20 cellular contexts compared by ENCODE assay signal in genomic region chr5:88813244-88813643, GRCh38.
DNase-seq lines count a peak whose midpoint lies in the region; ATAC-seq and TF ChIP-seq lines count a peak whose summit lies in the region.
"Had no signal": no experiment of that assay in that cellular context is flagged by ENCODE, and none has a peak within 500 bp of the region (broad histone marks: within the 10 kb centered on the region; RNA-seq: fewer than 3 reads in every experiment).

No MANE protein-coding gene starts in this region.

- H3K36me3 Mint-ChIP-seq in stimulated activated memory B cell treated with anti-CD40 and anti-IgM and Interleukin-4, amounts not matched to agents 10 μg/mL and 1 μg/mL and 100 μg/mL, for 72 hours = peaks cover 39% of the 10 kb centered on the region
- H3K36me3 Mint-ChIP-seq in Caco-2 (ENCODE audit: insufficient read depth, unreplicated experiment) = no peaks in the 10 kb centered on the region
- H3K36me3 Mint-ChIP-seq: activated naive CD4-positive, alpha-beta T cell treated with anti-CD3 and anti-CD28 coated beads, Interleukin-2, amount 50 U/mL, for 72 hours; WTC11 had no signal

- H3K27me3 Mint-ChIP-seq in stimulated activated memory B cell treated with anti-CD40 and anti-IgM and Interleukin-4, amounts not matched to agents 10 μg/mL and 1 μg/mL and 100 μg/mL, for 72 hours = no peaks in the 10 kb centered on the region
- H3K27me3 Mint-ChIP-seq in Caco-2 (ENCODE audit: insufficient read depth, unreplicated experiment) = no peaks in the 10 kb centered on the region

- no peaks in the 10 kb centered on the region for H3K4me1 ChIP-seq in Caco-2

- CTCF ChIA-PET in Caco-2 (lab: Charles Lee) = no interaction called here

- intact Hi-C loops in Caco-2 (cut with micrococcal nuclease; ENCODE audit: unreplicated experiment) = no loop called here

- H3K9me3 ChIP-seq in Caco-2 = no peaks in the 10 kb centered on the region
- H3K9me3 ChIP-seq: HAP-1, ovary, upper lobe of left lung had no signal

- no peak overlapping the region for H3K4me3 ChIP-seq in Caco-2 (ENCODE audit: low read depth, low read length)
- H3K4me3 ChIP-seq: HAP-1, lung, ovary, upper lobe of left lung had no signal

- H3K27ac Mint-ChIP-seq in stimulated activated memory B cell treated with anti-CD40 and anti-IgM and Interleukin-4, amounts not matched to agents 10 μg/mL and 1 μg/mL and 100 μg/mL, for 72 hours = peak overlapping the region; percentile 10
- no peak overlapping the region for H3K27ac Mint-ChIP-seq in Caco-2 (ENCODE audit: unreplicated experiment)
- H3K27ac Mint-ChIP-seq: activated CD8-positive, alpha-beta T cell treated with anti-CD3 and anti-CD28 coated beads, Interleukin-2, amount 10 ng/mL, durations not matched to agents 7 days and 5 days; activated naive CD4-positive, alpha-beta T cell treated with anti-CD3 and anti-CD28 coated beads, Interleukin-2, amount 50 U/mL, for 72 hours; activated T-cell treated with anti-CD3 and anti-CD28 coated beads, Interleukin-2, amount 50 U/mL, for 72 hours; WTC11 had no signal

- H3K9me3 Mint-ChIP-seq in stimulated activated memory B cell treated with anti-CD40 and anti-IgM and Interleukin-4, amounts not matched to agents 10 μg/mL and 1 μg/mL and 100 μg/mL, for 72 hours = no peaks in the 10 kb centered on the region
- H3K9me3 Mint-ChIP-seq in Caco-2 (ENCODE audit: unreplicated experiment) = no peaks in the 10 kb centered on the region
- H3K9me3 Mint-ChIP-seq: activated naive CD4-positive, alpha-beta T cell treated with anti-CD3 and anti-CD28 coated beads, Interleukin-2, amount 50 U/mL, for 72 hours; activated T-cell treated with anti-CD3 and anti-CD28 coated beads, Interleukin-2, amount 50 U/mL, for 72 hours; WTC11 had no signal

- BruUV-seq in Caco-2 (replicated peaks; lab: Mats Ljungman, UMichigan) = no TSS peak

- no peak overlapping the region for H3K4me3 Mint-ChIP-seq in stimulated activated memory B cell treated with anti-CD40 and anti-IgM and Interleukin-4, amounts not matched to agents 10 μg/mL and 1 μg/mL and 100 μg/mL, for 72 hours
- H3K4me3 Mint-ChIP-seq in Caco-2 (ENCODE audit: unreplicated experiment) = no peak overlapping the region
- H3K4me3 Mint-ChIP-seq: activated CD8-positive, alpha-beta T cell treated with anti-CD3 and anti-CD28 coated beads, Interleukin-2, amount 10 ng/mL, durations not matched to agents 7 days and 5 days; activated T-cell treated with anti-CD3 and anti-CD28 coated beads, Interleukin-2, amount 50 U/mL, for 72 hours; WTC11 had no signal

- no peak for TF ChIP-seq CTCF in Caco-2 (IDR thresholded peaks at IDR 0.05; ENCODE audit: insufficient read depth in 1 of 2, low read depth in 1 of 2, low read length in 1 of 2, severe bottlenecking in 1 of 2, unreplicated experiment in 1 of 2)

- H3K27me3 ChIP-seq in Caco-2 (replicated peaks; ENCODE audit: control insufficient read depth, insufficient read depth, low read length) = no peaks in the 10 kb centered on the region
- H3K27me3 ChIP-seq: ovary, upper lobe of left lung had no signal

- peak; percentile 1 for DNase-seq in SIG-M5 treated with dmso at 0.1 percent for 504 hours (lab: John Stamatoyannopoulos, UW; ENCODE audit: unreplicated experiment)
- DNase-seq in SIG-M5 (lab: John Stamatoyannopoulos, UW) = no peak
- peak; percentile 73 for DNase-seq in NOMO-1 treated with DMSO at 0.1 percent for 48 hours (lab: John Stamatoyannopoulos, UW; ENCODE audit: unreplicated experiment)
- peak; percentile 28 for DNase-seq in dermis blood vessel endothelial cell
- DNase-seq in activated T-cell treated with anti-CD3 and anti-CD28 coated beads, Interleukin-2, amount 50 U/mL, for 1 hour = no peak
- DNase-seq in Caco-2 = no peak
- DNase-seq: activated CD8-positive, alpha-beta T cell treated with anti-CD3 and anti-CD28 coated beads, Interleukin-2, amount 10 ng/mL, durations not matched to agents 7 days and 5 days; activated T-cell treated with anti-CD3 and anti-CD28 coated beads, Interleukin-2, amount 50 U/mL, for 72 hours; glutamatergic neuron; NCI-H1930; NCI-H345; ovary; stimulated activated naive CD8-positive, alpha-beta T cell treated with anti-CD3 and anti-CD28 coated beads, Interleukin-15, Interleukin-2, amounts not matched to agents 100 U/mL and 50 U/mL, for 24 hours had no signal

- peaks cover 75% of the 10 kb centered on the region for H3K4me1 Mint-ChIP-seq in stimulated activated memory B cell treated with anti-CD40 and anti-IgM and Interleukin-4, amounts not matched to agents 10 μg/mL and 1 μg/mL and 100 μg/mL, for 72 hours
- H3K4me1 Mint-ChIP-seq in Caco-2 (ENCODE audit: low read depth, unreplicated experiment) = no peaks in the 10 kb centered on the region

- no peaks in the 10 kb centered on the region for H3K36me3 ChIP-seq in Caco-2 (ENCODE audit: control insufficient read depth, insufficient read depth, low read length)
- H3K36me3 ChIP-seq: HAP-1, ovary, upper lobe of left lung had no signal

- no peak for ATAC-seq in stimulated activated memory B cell treated with anti-CD40 and anti-IgM and Interleukin-4, amounts not matched to agents 10 μg/mL and 1 μg/mL and 100 μg/mL, for 72 hours
- ATAC-seq in HG02884 (IDR thresholded peaks at IDR 0.05; ENCODE audit: unreplicated experiment) = no peak
- ATAC-seq: activated CD8-positive, alpha-beta T cell treated with anti-CD3 and anti-CD28 coated beads, Interleukin-2, amount 10 ng/mL, durations not matched to agents 7 days and 5 days; activated naive CD4-positive, alpha-beta T cell treated with anti-CD3 and anti-CD28 coated beads, Interleukin-2, amount 50 U/mL, for 72 hours; activated T-cell treated with anti-CD3 and anti-CD28 coated beads, Interleukin-2, amount 50 U/mL, for 72 hours; stimulated activated naive CD8-positive, alpha-beta T cell treated with anti-CD3 and anti-CD28 coated beads, Interleukin-15, Interleukin-2, amounts not matched to agents 100 U/mL and 50 U/mL, for 24 hours had no signal

- POLR2A ChIA-PET in Caco-2 (lab: Charles Lee) = no interaction called here

Comparison
In these comparisons a context has a peak if more than half of its experiments do, and no peak if none do; other contexts are left out.
1. DNase-seq: peak in SIG-M5 treated with dmso at 0.1 percent for 504 hours (single experiment), NOMO-1 treated with DMSO at 0.1 percent for 48 hours (single experiment) and dermis blood vessel endothelial cell (single experiment); none in SIG-M5 (single experiment), activated T-cell treated with anti-CD3 and anti-CD28 coated beads, Interleukin-2, amount 50 U/mL, for 1 hour (single experiment) and Caco-2 (0 of 2).